In the genomic region with DNA sequence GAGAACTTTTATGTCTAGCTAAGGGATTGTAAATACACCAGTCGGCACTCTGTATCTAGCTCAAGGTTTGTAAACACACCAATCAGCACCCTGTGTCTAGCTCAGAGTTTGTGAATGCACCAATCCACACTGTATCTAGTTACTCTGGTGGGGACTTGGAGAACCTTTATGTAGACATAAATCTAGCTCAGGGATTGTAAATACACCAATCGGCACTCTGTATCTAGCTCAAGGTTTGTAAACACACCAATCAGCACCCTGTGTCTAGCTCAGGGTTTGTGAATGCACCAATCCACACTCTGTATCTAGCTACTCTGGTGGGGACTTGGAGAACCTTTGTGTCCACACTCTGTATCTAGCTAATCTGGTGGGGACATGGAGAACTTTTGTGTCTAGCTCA, we compare ENCODE assay signal across 1 cellular context.
TF ChIP-seq lines count a peak whose summit lies in the region.

No MANE protein-coding gene starts in this region.

TF ChIP-seq in WTC11, 78 proteins besides CTCF, POLR2A, EP300 and RAD21:
- peak; percentile 42; the same call in 1 of the 2 replicates for TF ChIP-seq NFYB (CRISPR knock-in tag; conservative IDR thresholded peaks at IDR 0.05; ENCODE audit: low read depth)
